Comparison of ENCODE assay signal across 8 cellular contexts in genomic region chr13:44141213-44141724, GRCh38.
DNase-seq lines count a peak whose midpoint lies in the region; ATAC-seq and TF ChIP-seq lines count a peak whose summit lies in the region.

No MANE protein-coding gene starts in this region.

- peaks cover 8% of the 10 kb centered on the region for H3K4me1 ChIP-seq in fibroblast of lung (ENCODE audit: control insufficient read depth, extremely low read depth, insufficient read depth, low read length)

- no peaks in the 10 kb centered on the region for H3K9me3 ChIP-seq in T-helper 17 cell (ENCODE audit: control insufficient read depth, low read length, poor library complexity, severe bottlenecking)
- H3K9me3 ChIP-seq in fibroblast of lung (ENCODE audit: control insufficient read depth, insufficient read depth, low read depth, low read length) = no peaks in the 10 kb centered on the region

- H3K27ac ChIP-seq in fibroblast of lung (ENCODE audit: insufficient read depth, low read length) = peak overlapping the region; percentile 94

- no peaks in the 10 kb centered on the region for H3K9me3 Mint-ChIP-seq in activated CD4-positive, alpha-beta T cell treated with anti-CD3 and anti-CD28 coated beads for 36 hours (ENCODE audit: low read depth)
- no peaks in the 10 kb centered on the region for H3K9me3 Mint-ChIP-seq in progenitor cell of endocrine pancreas (ENCODE audit: low read depth)

- peak overlapping the region; percentile 94 for H2AFZ ChIP-seq in fibroblast of lung (ENCODE audit: low read length)

- H3K4me2 ChIP-seq in fibroblast of lung (ENCODE audit: extremely low read depth, insufficient read depth, low read length) = peak overlapping the region; percentile 84

- ATAC-seq in activated CD4-positive, alpha-beta T cell treated with anti-CD3 and anti-CD28 coated beads for 36 hours = no peak
- no peak for ATAC-seq in T-helper 17 cell
- no peak for ATAC-seq in HG03025 (IDR thresholded peaks at IDR 0.05; ENCODE audit: low FRiP score, unreplicated experiment)
- ATAC-seq in HG03039 (IDR thresholded peaks at IDR 0.05; ENCODE audit: unreplicated experiment) = no peak

- CTCF ChIA-PET in activated CD4-positive, alpha-beta T cell treated with anti-CD3 and anti-CD28 coated beads for 36 hours (lab: Charles Lee) = no interaction called here

- DNase-seq in activated CD4-positive, alpha-beta T cell treated with anti-CD3 and anti-CD28 coated beads for 36 hours = peak; percentile 12
- DNase-seq in activated CD4-positive, alpha-beta T cell treated with anti-CD3 and anti-CD28 coated beads, Interleukin-2, amount 50 U/mL, for 48 hours = no peak
- peak in 1 of 3 donors; percentile 8 for DNase-seq in T-helper 17 cell
- peak in 1 of 2 donors; percentile 27 for DNase-seq in fibroblast of lung (ENCODE audit: low read depth in 2 of 2)
- DNase-seq in progenitor cell of endocrine pancreas (ENCODE audit: low spot score, unreplicated experiment) = no peak
- DNase-seq in occipital lobe (lab: John Stamatoyannopoulos, UW) = no peak

- peaks cover 4% of the 10 kb centered on the region for H3K27me3 Mint-ChIP-seq in activated CD4-positive, alpha-beta T cell treated with anti-CD3 and anti-CD28 coated beads for 36 hours
- H3K27me3 Mint-ChIP-seq in T-helper 17 cell (peaks cover 27% of the 10 kb centered on the region), progenitor cell of endocrine pancreas (peaks cover 3% of the 10 kb centered on the region)

- H3K4me3 Mint-ChIP-seq in activated CD4-positive, alpha-beta T cell treated with anti-CD3 and anti-CD28 coated beads for 36 hours = peak overlapping the region; percentile 87
- H3K4me3 Mint-ChIP-seq in T-helper 17 cell (peak overlapping the region; percentile 84), progenitor cell of endocrine pancreas (ENCODE audit: low read depth) (peak overlapping the region; percentile 80)

- H3K79me2 ChIP-seq in fibroblast of lung (ENCODE audit: control insufficient read depth, insufficient read depth, low read length) = no peaks in the 10 kb centered on the region

- H4K20me1 ChIP-seq in fibroblast of lung (ENCODE audit: control insufficient read depth, extremely low read depth, insufficient read depth, low read length) = no peaks in the 10 kb centered on the region

- POLR2A ChIA-PET in activated CD4-positive, alpha-beta T cell treated with anti-CD3 and anti-CD28 coated beads for 36 hours (lab: Charles Lee) = interaction anchor here (0.6 kb wide), 3 partner anchors 114 to 627 kb away, joined by 3 to 4 read pairs (median 3); no protein-coding TSS in a partner anchor

- H3K4me3 ChIP-seq in fibroblast of lung (replicated peaks in 1 of 4; ENCODE audit: control extremely low read depth in 1 of 4, insufficient read depth in 1 of 4, low read depth in 3 of 4, low read length in 4 of 4) = peak overlapping the region; percentile 62 to 73 (median 66)

- peak overlapping the region; percentile 86 for H3K9ac ChIP-seq in fibroblast of lung (ENCODE audit: insufficient read depth, low read length)

- intact Hi-C loops in activated CD4-positive, alpha-beta T cell treated with anti-CD3 and anti-CD28 coated beads for 36 hours (cut with DNase I, micrococcal nuclease) = loop anchor here in 1 of 2 experiments (1.0 to 5.0 kb wide), 6 partner anchors 56 to 777 kb away; no protein-coding TSS in a partner anchor

- no peaks in the 10 kb centered on the region for H3K27me3 ChIP-seq in fibroblast of lung (ENCODE audit: control insufficient read depth, insufficient read depth, low read length)

- no peaks in the 10 kb centered on the region for H3K36me3 ChIP-seq in fibroblast of lung (ENCODE audit: control insufficient read depth, insufficient read depth, low read length)

- H3K27ac Mint-ChIP-seq in activated CD4-positive, alpha-beta T cell treated with anti-CD3 and anti-CD28 coated beads for 36 hours = peak overlapping the region; percentile 90
- peak overlapping the region; percentile 93 for H3K27ac Mint-ChIP-seq in T-helper 17 cell
- peak overlapping the region; percentile 99 for H3K27ac Mint-ChIP-seq in progenitor cell of endocrine pancreas

- peaks cover 20% of the 10 kb centered on the region for H3K4me1 Mint-ChIP-seq in activated CD4-positive, alpha-beta T cell treated with anti-CD3 and anti-CD28 coated beads for 36 hours
- peaks cover 16% of the 10 kb centered on the region for H3K4me1 Mint-ChIP-seq in T-helper 17 cell
- peaks cover 16% of the 10 kb centered on the region for H3K4me1 Mint-ChIP-seq in progenitor cell of endocrine pancreas (ENCODE audit: low read depth)

- H3K36me3 Mint-ChIP-seq in activated CD4-positive, alpha-beta T cell treated with anti-CD3 and anti-CD28 coated beads for 36 hours (ENCODE audit: low read depth) = no peaks in the 10 kb centered on the region
- H3K36me3 Mint-ChIP-seq in T-helper 17 cell (ENCODE audit: low read depth) (no peaks in the 10 kb centered on the region), progenitor cell of endocrine pancreas (ENCODE audit: insufficient read depth) (no peaks in the 10 kb centered on the region)

- no peak for TF ChIP-seq CTCF in fibroblast of lung (conservative IDR thresholded peaks at IDR 0.05 in 1 of 2, IDR thresholded peaks at IDR 0.05 in 1 of 2; ENCODE audit: low read depth in 1 of 2, low read length in 2 of 2)
- no peak for TF ChIP-seq CTCF in progenitor cell of endocrine pancreas (IDR thresholded peaks at IDR 0.05; ENCODE audit: unreplicated experiment)
